Comparison of ENCODE assay signal across 8 cellular contexts in the genomic region with DNA sequence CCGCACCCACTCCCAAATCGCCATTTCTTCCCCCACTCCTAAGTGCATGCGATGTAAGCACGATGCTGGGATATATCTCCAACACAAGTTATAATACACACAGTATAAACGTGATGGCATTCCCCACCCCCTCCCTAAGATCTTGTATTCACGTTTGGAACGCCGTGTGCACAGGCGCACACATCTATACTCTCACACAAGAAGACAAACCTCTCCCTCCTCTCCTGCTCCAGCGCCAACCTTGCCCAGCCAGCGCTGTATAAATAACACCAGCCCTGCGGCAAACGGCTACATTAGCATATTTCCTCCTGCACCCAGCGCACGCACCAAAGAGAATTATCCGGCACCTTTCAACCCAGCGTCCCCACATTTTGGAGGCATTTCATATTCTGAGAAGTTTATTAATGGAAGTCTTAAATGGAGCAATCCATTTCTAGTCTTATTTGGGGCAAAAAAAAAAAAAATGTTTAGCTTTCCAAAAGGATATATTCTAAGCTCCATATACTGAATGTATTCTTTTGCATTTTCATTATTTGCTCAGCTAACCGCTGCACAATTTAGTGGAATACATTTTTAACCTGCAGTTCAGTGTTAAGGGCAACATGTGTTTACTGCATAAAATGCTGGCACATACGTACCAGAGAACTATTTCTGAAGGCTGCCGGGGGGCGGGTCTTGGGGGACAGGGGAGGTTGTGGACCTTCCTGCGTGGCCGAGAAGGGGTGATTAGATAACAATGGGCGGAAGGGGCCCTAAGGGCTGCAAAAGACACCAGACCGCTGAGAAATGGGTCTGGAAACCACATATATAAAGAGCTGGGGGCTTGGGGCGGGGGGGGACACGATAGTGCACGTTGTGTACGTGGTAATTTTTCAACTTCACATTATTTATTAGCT. TPM values are rescaled to one million over a fixed set of nuclear protein-coding genes. Genes with fewer than 3 reads are reported as not detected.
A peak's percentile ranks its signal among the peaks of the same experiment; 100 is the strongest.
DNase-seq lines count a peak whose midpoint lies in the region; ATAC-seq and TF ChIP-seq lines count a peak whose summit lies in the region.

No MANE protein-coding gene starts in this region.

- H3K9ac ChIP-seq in BLaER1, result no peak overlapping the region

- no peaks in the 10 kb centered on the region for H3K36me3 ChIP-seq in BLaER1
- peaks cover 5% of the 10 kb centered on the region for H3K36me3 ChIP-seq in WERI-Rb-1
- no peaks in the 10 kb centered on the region for H3K36me3 ChIP-seq in mucosa of descending colon (ENCODE audit: low read depth)
- H3K36me3 ChIP-seq in upper lobe of right lung, result no peaks in the 10 kb centered on the region

- no peak overlapping the region for H3K27ac ChIP-seq in BLaER1
- H3K27ac ChIP-seq in WERI-Rb-1, result peak overlapping the region; percentile 75
- H3K27ac ChIP-seq in upper lobe of right lung, result no peak overlapping the region

- DNase-seq in LoVo (ENCODE audit: low spot score) (peak; percentile 29), WERI-Rb-1 (no peak), epithelial cell of esophagus (ENCODE audit: low read depth) (peak; percentile 86), mucosa of descending colon (peak; percentile 76 to 78 (median 77)), upper lobe of right lung (peak; percentile 73), SK-N-DZ (ENCODE audit: low spot score) (no peak)

- ATAC-seq in mucosa of descending colon, result peak; percentile 67
- ATAC-seq in upper lobe of right lung, result peak; percentile 58
- no peak for ATAC-seq in HG02798 (IDR thresholded peaks at IDR 0.05; ENCODE audit: poor library complexity, unreplicated experiment)

- H3K4me1 ChIP-seq in BLaER1 (peaks cover 29% of the 10 kb centered on the region), mucosa of descending colon (ENCODE audit: low read depth) (no peaks in the 10 kb centered on the region), upper lobe of right lung (peaks cover 6% of the 10 kb centered on the region)

- H3K4me3 ChIP-seq in BLaER1, result peak overlapping the region; percentile 80
- H3K4me3 ChIP-seq in WERI-Rb-1 (ENCODE audit: low read depth, low read length), result peak overlapping the region; percentile 72
- peak overlapping the region; percentile 49 for H3K4me3 ChIP-seq in epithelial cell of esophagus (ENCODE audit: low read length)
- H3K4me3 ChIP-seq in mucosa of descending colon, result peak overlapping the region; percentile 75
- H3K4me3 ChIP-seq in upper lobe of right lung, result peak overlapping the region; percentile 54

- H4K20me1 ChIP-seq in BLaER1, result peaks cover 32% of the 10 kb centered on the region

- intact Hi-C loops in mucosa of descending colon (cut with DNase I, micrococcal nuclease) (no loop called here), upper lobe of right lung (cut with DNase I) (no loop called here)

- peak overlapping the region; percentile 100 for H3K4me2 ChIP-seq in BLaER1

- no peaks in the 10 kb centered on the region for H3K9me3 ChIP-seq in BLaER1
- no peaks in the 10 kb centered on the region for H3K9me3 ChIP-seq in WERI-Rb-1 (ENCODE audit: severe bottlenecking)
- H3K9me3 ChIP-seq in mucosa of descending colon, result no peaks in the 10 kb centered on the region
- no peaks in the 10 kb centered on the region for H3K9me3 ChIP-seq in upper lobe of right lung

- H3K27me3 ChIP-seq in BLaER1 (peaks cover 60% of the 10 kb centered on the region), WERI-Rb-1 (ENCODE audit: insufficient read depth, low read depth, severe bottlenecking) (no peaks in the 10 kb centered on the region), upper lobe of right lung (peaks cover 6% of the 10 kb centered on the region)

- no peak for TF ChIP-seq CTCF in WERI-Rb-1 (IDR thresholded peaks at IDR 0.05; ENCODE audit: low read depth, low read length)
- no peak for TF ChIP-seq CTCF in epithelial cell of esophagus (IDR thresholded peaks at IDR 0.05; ENCODE audit: insufficient read depth, low read depth, low read length, missing control alignments)
- TF ChIP-seq CTCF in mucosa of descending colon (IDR thresholded peaks at IDR 0.05), result no peak
- TF ChIP-seq CTCF in upper lobe of right lung (IDR thresholded peaks at IDR 0.05), result no peak

RNA-seq across cellular contexts. Expression of a gene that starts 1.1 kb away (rescaled TPM):
- total RNA-seq in mucosa of descending colon, result 100 to 1,000 TPM in 1 of 3 donors, 10 to 100 TPM in 2; 61.5 to 160 (median 74.7) TPM
- total RNA-seq in upper lobe of right lung, result 19.2 TPM
- 0.01 TPM in 1 of 2 replicates, not detected in the other for polyA plus RNA-seq in SK-N-DZ (2014; cell fraction: cytosol; rRNA removed)
- not detected in 2 replicates for polyA plus RNA-seq in SK-N-DZ (2014; cell fraction: nucleus; rRNA removed)

Comparison
In these comparisons a context has a peak if more than half of its experiments do, and no peak if none do; other contexts are left out.
1. DNase-seq: peak in LoVo (single experiment), epithelial cell of esophagus (single experiment), mucosa of descending colon (3 of 3) and upper lobe of right lung (single experiment); none in WERI-Rb-1 (single experiment) and SK-N-DZ (single experiment).
2. Peak in every context shown above with its lines, with median percentiles within 50 percentile points of each other: H3K4me3 ChIP-seq.